14 cellular contexts compared by ENCODE assay signal in genomic region chr6:141421378-141421777, GRCh38.
DNase-seq lines count a peak whose midpoint lies in the region; ATAC-seq and TF ChIP-seq lines count a peak whose summit lies in the region.
"Had no signal": no experiment of that assay in that cellular context is flagged by ENCODE, and none has a peak within 500 bp of the region (broad histone marks: within the 10 kb centered on the region; RNA-seq: fewer than 3 reads in every experiment).

No MANE protein-coding gene starts in this region.

- no peak overlapping the region for H3K27ac Mint-ChIP-seq in endothelial cell (ENCODE audit: unreplicated experiment)
- H3K27ac Mint-ChIP-seq: activated CD8-positive, alpha-beta memory T cell treated with anti-CD3 and anti-CD28 coated beads, Interleukin-2, amount 10 ng/mL, durations not matched to agents 7 days and 5 days; GM23338 had no signal

- H3K9me3 Mint-ChIP-seq in endothelial cell (ENCODE audit: unreplicated experiment) = no peaks in the 10 kb centered on the region

- no peaks in the 10 kb centered on the region for H3K36me3 Mint-ChIP-seq in endothelial cell (ENCODE audit: low read depth, unreplicated experiment)
- H3K36me3 Mint-ChIP-seq: activated CD8-positive, alpha-beta memory T cell treated with anti-CD3 and anti-CD28 coated beads, Interleukin-2, amount 10 ng/mL, durations not matched to agents 7 days and 5 days had no signal

- intact Hi-C loops in Panc1 (cut with micrococcal nuclease; ENCODE audit: unreplicated experiment) = no loop called here

- H3K4me1 ChIP-seq in Panc1 (ENCODE audit: control insufficient read depth, insufficient read depth, low read length) = no peaks in the 10 kb centered on the region; the same call in 1 of the 2 replicates
- H3K4me1 ChIP-seq: gastroesophageal sphincter had no signal

- H3K4me3 ChIP-seq in Panc1 (ENCODE audit: low read depth in 2 of 2, low read length in 2 of 2) (no peak overlapping the region), epithelial cell of proximal tubule (ENCODE audit: low read depth, low read length) (no peak overlapping the region)
- H3K4me3 ChIP-seq: gastroesophageal sphincter, GM23338 had no signal

- no peaks in the 10 kb centered on the region for H3K4me1 Mint-ChIP-seq in endothelial cell (ENCODE audit: unreplicated experiment)
- H3K4me1 Mint-ChIP-seq: activated CD8-positive, alpha-beta memory T cell treated with anti-CD3 and anti-CD28 coated beads, Interleukin-2, amount 10 ng/mL, durations not matched to agents 7 days and 5 days; GM23338 had no signal

- no peak overlapping the region for H3K4me3 Mint-ChIP-seq in endothelial cell (ENCODE audit: unreplicated experiment)
- H3K4me3 Mint-ChIP-seq: activated CD8-positive, alpha-beta memory T cell treated with anti-CD3 and anti-CD28 coated beads, Interleukin-2, amount 10 ng/mL, durations not matched to agents 7 days and 5 days; GM23338 had no signal

- H3K27me3 ChIP-seq in Panc1 (ENCODE audit: control insufficient read depth, insufficient read depth, low read length) = no peaks in the 10 kb centered on the region
- H3K27me3 ChIP-seq: gastroesophageal sphincter had no signal

- no TSS peak for BruUV-seq in Panc1 (replicated peaks; lab: Mats Ljungman, UMichigan)

- DNase-seq in Daoy (ENCODE audit: low read depth) (peak; percentile 65), Panc1 (ENCODE audit: low read depth, low spot score) (peak; percentile 61), epithelial cell of proximal tubule (ENCODE audit: low read depth) (peak; percentile 80), non-pigmented ciliary epithelial cell (ENCODE audit: low read depth) (peak; percentile 61), endothelial cell (ENCODE audit: low spot score) (no peak), NCI-H1694 treated with DMSO at 0.1 percent for 48 hours (lab: John Stamatoyannopoulos, UW) (no peak), NOMO-1 treated with dmso at 0.1 percent for 144 hours (lab: John Stamatoyannopoulos, UW; ENCODE audit: unreplicated experiment) (no peak)
- no peak for DNase-seq in stimulated activated CD8-positive, alpha-beta memory T cell treated with anti-CD3 and anti-CD28 coated beads, Interleukin-4, amount 100 ng/mL, for 48 hours
- DNase-seq: activated CD8-positive, alpha-beta memory T cell treated with anti-CD3 and anti-CD28 coated beads, Interleukin-2, amount 10 ng/mL, durations not matched to agents 7 days and 5 days; aorta; NK-92 treated with Interleukin-12 subunit alpha and Interleukin-12 subunit beta, amount 100 ng/mL, for 24 hours had no signal

- in situ Hi-C loops in Panc1 (cut with HindIII; ENCODE audit: low pct_unique_long_range_greater_than_20kb, low sequenced_read_pairs) = no loop called here

- POLR2A ChIA-PET in Panc1 (lab: Charles Lee) = no interaction called here

- TF ChIP-seq CTCF in Panc1 (IDR thresholded peaks at IDR 0.05) = no peak
- TF ChIP-seq CTCF in epithelial cell of proximal tubule (conservative IDR thresholded peaks at IDR 0.05; ENCODE audit: low read depth, low read length) = no peak
- no peak for TF ChIP-seq CTCF in endothelial cell (IDR thresholded peaks at IDR 0.05; ENCODE audit: unreplicated experiment)

- no peak overlapping the region for H3K27ac ChIP-seq in Panc1 (ENCODE audit: low read length)
- H3K27ac ChIP-seq: gastroesophageal sphincter had no signal

- CTCF ChIA-PET in Panc1 (lab: Charles Lee) = no interaction called here

- peak; percentile 90 for ATAC-seq in Panc1
- ATAC-seq: activated CD8-positive, alpha-beta memory T cell treated with anti-CD3 and anti-CD28 coated beads, Interleukin-2, amount 10 ng/mL, durations not matched to agents 7 days and 5 days; gastroesophageal sphincter; GM23338; sciatic nerve had no signal

- no peaks in the 10 kb centered on the region for H3K27me3 Mint-ChIP-seq in endothelial cell (ENCODE audit: unreplicated experiment)
- H3K27me3 Mint-ChIP-seq: activated CD8-positive, alpha-beta memory T cell treated with anti-CD3 and anti-CD28 coated beads, Interleukin-2, amount 10 ng/mL, durations not matched to agents 7 days and 5 days had no signal

- H3K36me3 ChIP-seq in Panc1 (ENCODE audit: control insufficient read depth, insufficient read depth, low read length) = no peaks in the 10 kb centered on the region
- H3K36me3 ChIP-seq: gastroesophageal sphincter had no signal

- H3K9me3 ChIP-seq in Panc1 (ENCODE audit: control insufficient read depth, insufficient read depth, low read depth, low read length) = peaks cover 13% of the 10 kb centered on the region; the same call in 1 of the 2 replicates

Comparison
In these comparisons a context has a peak if more than half of its experiments do, and no peak if none do; other contexts are left out.
1. DNase-seq: peak in Daoy (single experiment), Panc1 (single experiment), epithelial cell of proximal tubule (single experiment) and non-pigmented ciliary epithelial cell (single experiment); none in stimulated activated CD8-positive, alpha-beta memory T cell treated with anti-CD3 and anti-CD28 coated beads, Interleukin-4, amount 100 ng/mL, for 48 hours (single experiment), endothelial cell (single experiment), NCI-H1694 treated with DMSO at 0.1 percent for 48 hours (single experiment) and NOMO-1 treated with dmso at 0.1 percent for 144 hours (single experiment).